9 cellular contexts compared by ENCODE assay signal in the genomic region with DNA sequence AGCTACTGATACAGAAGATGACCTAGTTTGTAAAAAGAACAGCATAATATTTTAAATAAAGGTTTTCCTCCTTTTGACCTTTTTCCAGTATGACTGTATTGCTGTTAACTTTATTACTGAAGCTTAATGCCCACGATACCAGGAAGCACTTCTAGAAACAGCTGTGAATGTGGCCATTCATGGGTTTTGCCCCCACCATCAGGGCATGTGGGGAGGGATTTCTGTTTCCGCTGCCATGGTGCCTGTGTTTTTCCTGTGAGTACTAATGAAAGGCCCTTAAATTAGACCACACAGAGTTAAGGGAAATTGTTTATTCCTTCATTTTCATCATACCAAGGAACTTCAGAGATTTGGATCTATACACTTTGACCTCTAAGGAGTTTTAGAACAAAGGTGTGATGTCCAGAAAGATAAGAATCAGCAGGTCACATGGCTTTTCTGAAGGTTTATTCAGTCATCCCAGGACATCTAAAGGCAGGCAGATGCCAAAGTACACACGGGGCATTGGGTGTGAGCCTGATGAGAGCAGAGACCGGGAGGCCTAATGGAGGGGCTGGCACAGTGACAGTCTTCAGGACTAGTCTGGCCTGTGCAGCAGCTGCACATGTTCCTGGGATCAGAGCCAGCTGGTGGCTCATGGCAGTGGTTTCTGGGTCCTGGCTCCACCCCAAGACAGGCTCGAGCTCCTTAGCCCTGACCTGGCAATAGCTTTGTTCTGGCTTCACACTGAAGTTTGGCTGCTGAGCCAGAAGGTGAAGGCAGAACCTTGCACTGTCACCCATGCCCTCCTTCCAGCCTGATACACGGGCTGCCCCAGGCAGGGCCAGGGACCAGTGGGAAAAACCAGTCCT.
DNase-seq lines count a peak whose midpoint lies in the region; ATAC-seq and TF ChIP-seq lines count a peak whose summit lies in the region.
"Had no signal": no experiment of that assay in that cellular context is flagged by ENCODE, and none has a peak within 500 bp of the region (broad histone marks: within the 10 kb centered on the region; RNA-seq: fewer than 3 reads in every experiment).

No MANE protein-coding gene starts in this region.

- DNase-seq in Caki2 (ENCODE audit: low read depth): peak; percentile 96
- peak; percentile 21 for DNase-seq in NCI-H187 treated with DMSO at 0.1 percent for 48 hours (lab: John Stamatoyannopoulos, UW)
- DNase-seq in ascending aorta (ENCODE audit: low spot score in 2 of 2): peak; percentile 89 to 98
- peak; percentile 96 for DNase-seq in right atrium auricular region (ENCODE audit: low spot score)
- peak; percentile 99 for DNase-seq in retinal pigment epithelial cell (ENCODE audit: low read depth)
- no peak for DNase-seq in GM19238 (ENCODE audit: insufficient read length, low spot score)

- H3K27ac ChIP-seq in ascending aorta (peak overlapping the region; percentile 89 to 91), right atrium auricular region (peak overlapping the region; percentile 84 to 88)
- H3K27ac ChIP-seq: neutrophil had no signal

- no peak for TF ChIP-seq CTCF in ascending aorta (IDR thresholded peaks at IDR 0.05)
- no peak for TF ChIP-seq CTCF in right atrium auricular region (IDR thresholded peaks at IDR 0.05)
- TF ChIP-seq CTCF in retinal pigment epithelial cell (conservative IDR thresholded peaks at IDR 0.05; ENCODE audit: low read depth, low read length): no peak

- H3K36me3 ChIP-seq in ascending aorta (no peaks in the 10 kb centered on the region), right atrium auricular region (no peaks in the 10 kb centered on the region)
- H3K36me3 ChIP-seq: neutrophil had no signal

- H3K9me3 ChIP-seq in ascending aorta (no peaks in the 10 kb centered on the region), right atrium auricular region (no peaks in the 10 kb centered on the region)
- H3K9me3 ChIP-seq: neutrophil had no signal

- in situ Hi-C loops in Caki2 (cut with HindIII; ENCODE audit: low pct_unique_long_range_greater_than_20kb, low sequenced_read_pairs): loop anchor here (10.0 to 25.0 kb wide), 2 partner anchors 197 to 550 kb away; no protein-coding TSS in a partner anchor

- intact Hi-C loops in ascending aorta (cut with DNase I): loop anchor here (1.0 to 5.0 kb wide), 6 partner anchors 82 to 895 kb away; a partner anchor contains a TSS

- peaks cover 8 to 42% of the 10 kb centered on the region in 2 donors for H3K4me1 ChIP-seq in ascending aorta
- H3K4me1 ChIP-seq in right atrium auricular region: peaks cover 0 to 51% of the 10 kb centered on the region in 2 donors

- peak overlapping the region in 1 of 2 donors; percentile 2 for H3K4me3 ChIP-seq in ascending aorta
- no peak overlapping the region for H3K4me3 ChIP-seq in right atrium auricular region
- no peak overlapping the region for H3K4me3 ChIP-seq in retinal pigment epithelial cell (ENCODE audit: low read length)

- no peak for ATAC-seq in GM21576 (IDR thresholded peaks at IDR 0.05; ENCODE audit: unreplicated experiment)
- ATAC-seq in GM21529 (IDR thresholded peaks at IDR 0.05; ENCODE audit: unreplicated experiment): no peak

- H3K27me3 ChIP-seq in ascending aorta: no peaks in the 10 kb centered on the region
- no peaks in the 10 kb centered on the region for H3K27me3 ChIP-seq in right atrium auricular region
- H3K27me3 ChIP-seq: neutrophil had no signal
